Comparison of ENCODE assay signal across 18 cellular contexts in the genomic region with DNA sequence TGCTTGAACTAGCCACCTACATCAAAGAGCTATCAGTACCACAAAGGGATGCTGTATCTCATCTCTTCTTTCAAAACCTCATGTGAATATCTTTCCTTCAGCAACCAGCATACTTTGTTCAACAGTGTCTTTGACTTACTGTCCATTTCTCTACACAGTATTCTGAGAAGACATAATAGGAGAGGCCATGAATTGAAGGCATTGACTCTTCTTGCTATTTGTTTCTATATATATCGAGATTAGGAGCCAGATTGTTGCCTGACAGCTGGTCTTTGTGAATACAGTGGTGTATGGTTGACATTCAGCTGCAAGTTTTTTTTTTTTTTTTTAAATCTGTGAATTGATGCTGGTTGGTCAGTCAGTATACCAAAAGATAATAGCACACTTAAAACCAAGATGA. TPM values are rescaled to one million over a fixed set of nuclear protein-coding genes. Genes with fewer than 3 reads are reported as not detected.
"Had no signal": no experiment of that assay in that cellular context is flagged by ENCODE, and none has a peak within 500 bp of the region (broad histone marks: within the 10 kb centered on the region; RNA-seq: fewer than 3 reads in every experiment).

No MANE protein-coding gene starts in this region.

- H3K27me3 Mint-ChIP-seq: activated CD4-positive, alpha-beta memory T cell treated with anti-CD3 and anti-CD28 coated beads for 36 hours; stimulated activated naive CD8-positive, alpha-beta T cell treated with anti-CD3 and anti-CD28 coated beads, Interleukin-15, Interleukin-2, amounts not matched to agents 100 ng/mL and 50 ng/mL, for 24 hours; T-cell had no signal

- H3K27ac Mint-ChIP-seq: activated CD4-positive, alpha-beta memory T cell treated with anti-CD3 and anti-CD28 coated beads for 36 hours; immature natural killer cell; natural killer cell treated with Interleukin-12 subunit alpha and Interleukin-12 subunit beta and Interleukin-15 and Interleukin-18, amount 100 ng/mL, for 72 hours; T-cell had no signal

- H3K27me3 ChIP-seq: ascending aorta, sigmoid colon, upper lobe of right lung had no signal

- H3K36me3 Mint-ChIP-seq: activated CD4-positive, alpha-beta memory T cell treated with anti-CD3 and anti-CD28 coated beads for 36 hours; T-cell had no signal

- H3K4me3 ChIP-seq: ascending aorta, lower lobe of right lung, mucosa of descending colon, sigmoid colon, upper lobe of right lung had no signal

- H3K36me3 ChIP-seq: ascending aorta, lower lobe of right lung, sigmoid colon, upper lobe of right lung had no signal

- H3K9me3 Mint-ChIP-seq: activated CD4-positive, alpha-beta memory T cell treated with anti-CD3 and anti-CD28 coated beads for 36 hours; activated T-cell treated with anti-CD3 and anti-CD28 coated beads, Interleukin-2, amount 50 U/mL, for 4 hours; immature natural killer cell; natural killer cell treated with Interleukin-12 subunit alpha and Interleukin-12 subunit beta and Interleukin-15 and Interleukin-18, amount 100 ng/mL, for 72 hours; stimulated activated naive CD8-positive, alpha-beta T cell treated with anti-CD3 and anti-CD28 coated beads, Interleukin-15, Interleukin-2, amounts not matched to agents 100 ng/mL and 50 ng/mL, for 24 hours; T-cell had no signal

- H3K4me1 Mint-ChIP-seq: immature natural killer cell, T-cell had no signal

- DNase-seq: activated CD4-positive, alpha-beta memory T cell treated with anti-CD3 and anti-CD28 coated beads for 36 hours; activated gamma-delta T cell; activated T-cell treated with anti-CD3 and anti-CD28 coated beads, Interleukin-2, amount 50 U/mL, for 4 hours; immature natural killer cell; lower lobe of right lung; mucosa of descending colon; occipital lobe; sigmoid colon; stimulated activated CD4-positive, alpha-beta T cell treated with anti-CD3 and anti-CD28 coated beads, Interleukin-4, amount 100 ng/mL, for 24 hours; T-cell; upper lobe of right lung had no signal

- ATAC-seq: activated T-cell treated with anti-CD3 and anti-CD28 coated beads, Interleukin-2, amount 50 U/mL, for 4 hours; natural killer cell treated with Interleukin-12 subunit alpha and Interleukin-12 subunit beta and Interleukin-15 and Interleukin-18, amount 100 ng/mL, for 72 hours had no signal

- H3K9me3 ChIP-seq: ascending aorta, lower lobe of right lung, mucosa of descending colon, sigmoid colon, upper lobe of right lung had no signal

- H3K4me1 ChIP-seq: ascending aorta, sigmoid colon had no signal

- H3K4me3 Mint-ChIP-seq: activated CD4-positive, alpha-beta memory T cell treated with anti-CD3 and anti-CD28 coated beads for 36 hours; activated T-cell treated with anti-CD3 and anti-CD28 coated beads, Interleukin-2, amount 50 U/mL, for 4 hours; immature natural killer cell; natural killer cell treated with Interleukin-12 subunit alpha and Interleukin-12 subunit beta and Interleukin-15 and Interleukin-18, amount 100 ng/mL, for 72 hours; stimulated activated naive CD8-positive, alpha-beta T cell treated with anti-CD3 and anti-CD28 coated beads, Interleukin-15, Interleukin-2, amounts not matched to agents 100 ng/mL and 50 ng/mL, for 24 hours; T-cell had no signal

- H3K27ac ChIP-seq: ascending aorta, lower lobe of right lung, upper lobe of right lung, VCaP had no signal

RNA-seq across cellular contexts. Expression of a gene that starts 26.9 kb away (rescaled TPM):
- total RNA-seq: ascending aorta, bronchial epithelial cell, lower lobe of right lung, occipital lobe, pulmonary artery endothelial cell, T-cell, temporal lobe, upper lobe of right lung had no signal
